7 cellular contexts compared by ENCODE assay signal in the genomic region with DNA sequence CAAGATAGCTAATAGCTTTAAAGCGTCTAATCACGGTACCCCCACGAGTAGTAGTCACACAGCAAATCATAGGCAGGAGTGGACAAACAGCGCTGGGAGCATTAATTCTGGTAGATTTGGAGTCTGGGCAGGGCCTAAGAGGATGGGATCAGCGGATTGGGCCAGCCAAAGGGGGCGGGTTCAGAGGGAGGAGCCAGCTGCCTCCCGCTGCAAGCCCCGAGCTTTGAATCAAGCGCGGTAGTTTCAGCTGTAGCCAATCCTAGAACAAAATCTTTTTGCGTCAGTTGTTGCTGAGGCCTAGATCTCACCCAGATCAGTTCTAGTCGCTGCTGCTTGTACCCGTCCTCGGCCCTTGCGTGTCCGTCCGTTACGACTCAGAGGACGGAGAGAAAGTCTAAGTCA.
DNase-seq lines count a peak whose midpoint lies in the region; ATAC-seq and FAIRE-seq lines count a peak whose summit lies in the region.

No MANE protein-coding gene starts in this region.

- peak overlapping the region; percentile 100 for H3K4me3 ChIP-seq in iPS-11a (ENCODE audit: low read depth, low read length)
- peak overlapping the region; percentile 84 for H3K4me3 ChIP-seq in skeletal muscle cell (ENCODE audit: low read depth, low read length)

- DNase-seq in NCI-H2081 treated with DMSO at 0.1 percent for 48 hours (lab: John Stamatoyannopoulos, UW) (peak; percentile 99), brain pericyte (ENCODE audit: low read depth, low spot score) (peak; percentile 91), skeletal muscle cell (ENCODE audit: low read depth) (peak; percentile 86)

- FAIRE-seq in TTC549 (lab: Jason Lieb, UNC), result peak; percentile 84

- ATAC-seq in GM18517 (IDR thresholded peaks at IDR 0.05; ENCODE audit: unreplicated experiment) (peak; percentile 80), HG03045 (IDR thresholded peaks at IDR 0.05; ENCODE audit: unreplicated experiment) (peak; percentile 73)

Comparison
In these comparisons a context has a peak if more than half of its experiments do, and no peak if none do; other contexts are left out.
1. Peak in every context shown above with its lines: DNase-seq, ATAC-seq and H3K4me3 ChIP-seq.